ENCODE assay signal across 9 cellular contexts in genomic region chr6:31658983-31659648, GRCh38. TPM values are rescaled to one million over a fixed set of nuclear protein-coding genes. Genes with fewer than 3 reads are reported as not detected.
A peak's percentile ranks its signal among the peaks of the same experiment; 100 is the strongest.
DNase-seq lines count a peak whose midpoint lies in the region; ATAC-seq and TF ChIP-seq lines count a peak whose summit lies in the region.
"Had no signal": no experiment of that assay in that cellular context is flagged by ENCODE, and none has a peak within 500 bp of the region (broad histone marks: within the 10 kb centered on the region; RNA-seq: fewer than 3 reads in every experiment).

No MANE protein-coding gene starts in this region.

- BruUV-seq in MCF 10A (replicated peaks; lab: Mats Ljungman, UMichigan): no TSS peak

- peaks cover 54% of the 10 kb centered on the region for H3K36me3 Mint-ChIP-seq in MCF 10A (ENCODE audit: insufficient read depth, unreplicated experiment)

- no peak overlapping the region for H3K27ac Mint-ChIP-seq in MCF 10A (ENCODE audit: low read depth, unreplicated experiment)

- no peak for TF ChIP-seq POLR2A in uterus (IDR thresholded peaks at IDR 0.05)

- POLR2A ChIA-PET in MCF 10A (lab: Yijun Ruan, JAX): interaction anchor here (0.7 to 2.8 kb wide), 5 partner anchors 37 to 178 kb away, joined by 3 to 21 read pairs (median 8); partner anchors contain the start of genes DDX39B and PRRC2A

- H3K4me3 Mint-ChIP-seq in MCF 10A (ENCODE audit: unreplicated experiment): peak overlapping the region; percentile 89

- H3K4me1 Mint-ChIP-seq in MCF 10A (ENCODE audit: insufficient read depth, unreplicated experiment): peaks cover 48% of the 10 kb centered on the region

- H3K27ac ChIP-seq in left ventricle myocardium inferior (replicated peaks) (peak overlapping the region; percentile 95), uterus (peak overlapping the region; percentile 81 to 91)

- H3K4me1 ChIP-seq in left ventricle myocardium inferior (peaks cover 70% of the 10 kb centered on the region), mononuclear cell (ENCODE audit: insufficient read depth, low read length) (peaks cover 68% of the 10 kb centered on the region), uterus (peaks cover 11 to 19% of the 10 kb centered on the region in 2 donors)

- CTCF ChIA-PET in MCF 10A (lab: Yijun Ruan, JAX): interaction anchor here (1.0 kb wide), 1 partner anchor 113 kb away, joined by 4 read pairs; the partner anchor contains the start of gene ATP6V1G2

- H3K9me3 Mint-ChIP-seq in MCF 10A (ENCODE audit: unreplicated experiment): no peaks in the 10 kb centered on the region

- no peaks in the 10 kb centered on the region for H3K27me3 Mint-ChIP-seq in MCF 10A (ENCODE audit: insufficient read depth, unreplicated experiment)

- H3K27me3 ChIP-seq in left ventricle myocardium inferior (ENCODE audit: low read depth) (no peaks in the 10 kb centered on the region), mononuclear cell (ENCODE audit: insufficient read depth, low read length) (no peaks in the 10 kb centered on the region), uterus (no peaks in the 10 kb centered on the region)

- DNase-seq in left ventricle myocardium inferior (no peak), left cardiac atrium (no peak), MCF 10A (ENCODE audit: unreplicated experiment) (no peak), uterus (no peak), H4 (ENCODE audit: low spot score) (no peak)
- DNase-seq: occipital lobe had no signal

- intact Hi-C loops in left ventricle myocardium inferior (cut with micrococcal nuclease): no loop called here
- intact Hi-C loops in left cardiac atrium (cut with DNase I): no loop called here
- intact Hi-C loops in MCF 10A (cut with micrococcal nuclease): no loop called here
- intact Hi-C loops in uterus (cut with DNase I; ENCODE audit: low total_unique reads): no loop called here

- peak overlapping the region; percentile 90 for H3K4me3 ChIP-seq in left ventricle myocardium inferior
- peak overlapping the region; percentile 86 for H3K4me3 ChIP-seq in mononuclear cell (ENCODE audit: low read length)
- H3K4me3 ChIP-seq in uterus: peak overlapping the region; percentile 58 to 71

- H3K36me3 ChIP-seq in left ventricle myocardium inferior (peaks cover 37% of the 10 kb centered on the region), uterus (no peaks in the 10 kb centered on the region)

- H3K9me3 ChIP-seq in left ventricle myocardium inferior (replicated peaks) (no peaks in the 10 kb centered on the region), mononuclear cell (ENCODE audit: low read depth, low read length) (no peaks in the 10 kb centered on the region), uterus (no peaks in the 10 kb centered on the region)

- TF ChIP-seq CTCF in left ventricle myocardium inferior (IDR thresholded peaks at IDR 0.05; ENCODE audit: borderline replicate concordance) (no peak), MCF 10A (IDR thresholded peaks at IDR 0.05; ENCODE audit: unreplicated experiment) (no peak), uterus (IDR thresholded peaks at IDR 0.05) (no peak)

- ATAC-seq in left cardiac atrium: no peak
- ATAC-seq in GM18498 (IDR thresholded peaks at IDR 0.05; ENCODE audit: unreplicated experiment): no peak
- ATAC-seq in HG03571 (IDR thresholded peaks at IDR 0.05; ENCODE audit: unreplicated experiment): no peak

RNA-seq across cellular contexts. Expression of gene C6orf47, which starts 1.5 kb away (rescaled TPM):
- total RNA-seq in left ventricle myocardium inferior (16.9 TPM), left cardiac atrium (10 to 100 TPM; 17.5 to 20.1 TPM), MCF 10A (2022) (15.5 and 16.6 TPM in 2 replicates), mononuclear cell (14.6 TPM), uterus (10 to 100 TPM in 3 of 4 donors, 1 to 10 TPM in 1; 6.2 to 31.9 (median 24.6) TPM)
- total RNA-seq in H4 (2014; rRNA removed; shearing (Covaris generic)): 19.3 and 20.8 TPM in 2 replicates

RNA-seq across cellular contexts. Expression of gene APOM, which starts 3.4 kb away (rescaled TPM):
- total RNA-seq in left ventricle myocardium inferior (2.4 TPM), left cardiac atrium (1 to 10 TPM; 1.4 to 1.7 TPM), MCF 10A (2022) (5.0 and 5.2 TPM in 2 replicates), mononuclear cell (3.0 TPM), uterus (1 to 10 TPM in 3 of 4 donors, not detected in 1; 1.9 to 2.9 (median 2.6) TPM)
- total RNA-seq in H4 (2014; rRNA removed; shearing (Covaris generic)): 0.91 and 1.1 TPM in 2 replicates
- total RNA-seq: occipital lobe had no signal

RNA-seq across cellular contexts. Expression of gene GPANK1, which starts 5.7 kb away (rescaled TPM):
- total RNA-seq in left ventricle myocardium inferior (19.2 TPM), left cardiac atrium (10 to 100 TPM; 12.3 to 15.7 TPM), MCF 10A (2022) (13.0 and 13.6 TPM in 2 replicates), mononuclear cell (11.9 TPM), uterus (10 to 100 TPM in 3 of 4 donors, 1 to 10 TPM in 1; 5.1 to 25.6 (median 15.4) TPM)
- 13.4 and 15.9 TPM in 2 replicates for total RNA-seq in H4 (2014; rRNA removed; shearing (Covaris generic))

RNA-seq across cellular contexts. Expression of gene BAG6, which starts 6.7 kb away (rescaled TPM):
- total RNA-seq in left ventricle myocardium inferior: 260 TPM
- total RNA-seq in left cardiac atrium: 100 to 1,000 TPM; 206 to 294 TPM
- 290 and 291 TPM in 2 replicates for total RNA-seq in MCF 10A (2022)
- total RNA-seq in mononuclear cell: 81.3 TPM
- 100 to 1,000 TPM in 3 of 4 donors, 10 to 100 TPM in 1; 92.2 to 233 (median 139) TPM for total RNA-seq in uterus
- total RNA-seq in H4 (2014; rRNA removed; shearing (Covaris generic)): 122 and 138 TPM in 2 replicates

RNA-seq across cellular contexts. Expression of gene CSNK2B, which starts 6.8 kb away (rescaled TPM):
- total RNA-seq in left ventricle myocardium inferior: 105 TPM
- 100 to 1,000 TPM in 1 of 2 donors, 10 to 100 TPM in 1; 84.8 to 116 TPM for total RNA-seq in left cardiac atrium
- total RNA-seq in MCF 10A (2022): 197 and 209 TPM in 2 replicates
- 124 TPM for total RNA-seq in mononuclear cell
- total RNA-seq in uterus: 100 to 1,000 TPM in 3 of 4 donors, 10 to 100 TPM in 1; 67.5 to 157 (median 107) TPM
- total RNA-seq in H4 (2014; rRNA removed; shearing (Covaris generic)): 443 and 553 TPM in 2 replicates
